26 cellular contexts compared by ENCODE assay signal in the genomic region with DNA sequence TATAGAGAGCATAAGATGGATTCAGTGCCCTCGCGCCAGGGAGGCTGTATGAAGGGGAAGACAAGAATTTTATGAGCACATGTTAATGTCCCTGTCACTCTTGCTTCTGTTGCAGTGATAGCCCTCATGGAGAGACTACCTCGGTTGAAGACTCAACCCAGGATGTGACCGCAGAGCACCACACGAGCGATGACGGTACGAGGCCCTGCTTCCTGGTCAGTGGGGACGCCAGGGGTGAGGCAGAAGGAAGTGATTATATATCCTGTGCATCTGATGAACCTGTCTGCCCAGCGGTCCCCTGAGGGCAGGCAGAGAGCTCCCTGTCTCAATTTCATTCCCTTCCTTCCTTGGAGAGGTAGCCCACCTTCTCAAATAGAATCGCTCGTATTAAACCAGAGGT. TPM values are rescaled to one million over a fixed set of nuclear protein-coding genes. Genes with fewer than 3 reads are reported as not detected.
"Had no signal": no experiment of that assay in that cellular context is flagged by ENCODE, and none has a peak within 500 bp of the region (broad histone marks: within the 10 kb centered on the region; RNA-seq: fewer than 3 reads in every experiment).

No MANE protein-coding gene starts in this region.

- H3K4me3 Mint-ChIP-seq: naive B cell; natural killer cell; stimulated activated naive CD8-positive, alpha-beta T cell treated with anti-CD3 and anti-CD28 coated beads, Interleukin-15, Interleukin-2, amounts not matched to agents 100 ng/mL and 50 ng/mL, for 24 hours had no signal

- H3K4me1 Mint-ChIP-seq: naive B cell, natural killer cell had no signal

- H3K27ac ChIP-seq: left lung, lower lobe of right lung, pancreas, prostate gland, sigmoid colon, suprapubic skin, thoracic aorta, tibial artery, upper lobe of right lung had no signal

- H3K27me3 Mint-ChIP-seq: naive B cell; stimulated activated naive CD8-positive, alpha-beta T cell treated with anti-CD3 and anti-CD28 coated beads, Interleukin-15, Interleukin-2, amounts not matched to agents 100 ng/mL and 50 ng/mL, for 24 hours had no signal

- FAIRE-seq: kidney, pancreas, small intestine, urothelium cell line had no signal

- H3K4me1 ChIP-seq: left lung, lower lobe of right lung, prostate gland, upper lobe of right lung had no signal

- H3K36me3 ChIP-seq: pancreas, prostate gland had no signal

- DNase-seq: head of caudate nucleus; hippocampal formation; kidney; left colon; left lung; lower lobe of right lung; naive B cell; natural killer cell; pancreas; posterior cingulate gyrus; retina; right cardiac atrium; sigmoid colon; small intestine; stimulated activated CD4-positive, alpha-beta T cell treated with anti-CD3 and anti-CD28 coated beads, Interleukin-2, amount 100 ng/mL, for 24 hours; stimulated activated CD4-positive, alpha-beta T cell treated with anti-CD3 and anti-CD28 coated beads, Interleukin-4, amount 100 ng/mL, for 1 hour; stimulated activated naive CD4-positive, alpha-beta T cell; trophoblast cell; upper lobe of right lung had no signal

- H3K9me3 ChIP-seq: left lung, lower lobe of right lung, pancreas, prostate gland, sigmoid colon, suprapubic skin, thoracic aorta, tibial artery, upper lobe of right lung had no signal

- H3K27ac Mint-ChIP-seq: natural killer cell; stimulated activated naive CD8-positive, alpha-beta T cell treated with anti-CD3 and anti-CD28 coated beads, Interleukin-15, Interleukin-2, amounts not matched to agents 100 ng/mL and 50 ng/mL, for 24 hours had no signal

- H3K9me3 Mint-ChIP-seq: naive B cell; natural killer cell; stimulated activated naive CD8-positive, alpha-beta T cell treated with anti-CD3 and anti-CD28 coated beads, Interleukin-15, Interleukin-2, amounts not matched to agents 100 ng/mL and 50 ng/mL, for 24 hours had no signal

- H3K4me3 ChIP-seq: left lung, lower lobe of right lung, pancreas, prostate gland, sigmoid colon, suprapubic skin, thoracic aorta, tibial artery, upper lobe of right lung had no signal

- H3K27me3 ChIP-seq: left lung, pancreas, sigmoid colon, suprapubic skin, tibial artery, upper lobe of right lung had no signal

RNA-seq across cellular contexts. Expression of a gene that starts 20.0 kb away (rescaled TPM):
- polyA plus RNA-seq: neural cell had no signal
